ENCODE assay signal across 13 cellular contexts in genomic region chr6:139763468-139764214, GRCh38.
A peak's percentile ranks its signal among the peaks of the same experiment; 100 is the strongest.
DNase-seq lines count a peak whose midpoint lies in the region; ATAC-seq and TF ChIP-seq lines count a peak whose summit lies in the region.
"Had no signal": no experiment of that assay in that cellular context is flagged by ENCODE, and none has a peak within 500 bp of the region (broad histone marks: within the 10 kb centered on the region; RNA-seq: fewer than 3 reads in every experiment).

No MANE protein-coding gene starts in this region.

- no peak for ATAC-seq in Right ventricle myocardium superior (ENCODE audit: poor library complexity)

- peaks cover 72% of the 10 kb centered on the region for H3K4me1 Mint-ChIP-seq in mesothelial cell of epicardium

- H3K36me3 ChIP-seq in right atrium auricular region (no peaks in the 10 kb centered on the region), uterus (no peaks in the 10 kb centered on the region)
- H3K36me3 ChIP-seq: HAP-1 had no signal

- H3K36me3 Mint-ChIP-seq in mesothelial cell of epicardium: no peaks in the 10 kb centered on the region
- H3K36me3 Mint-ChIP-seq: natural killer cell treated with Interleukin-12 subunit alpha and Interleukin-12 subunit beta and Interleukin-15 and Interleukin-18, amount 100 ng/mL, for 72 hours had no signal

- H3K4me1 ChIP-seq in right atrium auricular region: peaks cover 0 to 26% of the 10 kb centered on the region in 2 donors
- peaks cover 0 to 18% of the 10 kb centered on the region in 2 donors for H3K4me1 ChIP-seq in uterus

- TF ChIP-seq CTCF in right atrium auricular region (IDR thresholded peaks at IDR 0.05) (no peak), mesothelial cell of epicardium (IDR thresholded peaks at IDR 0.05; ENCODE audit: unreplicated experiment) (no peak), uterus (IDR thresholded peaks at IDR 0.05) (no peak)

- H3K4me3 ChIP-seq in right atrium auricular region (no peak overlapping the region), uterus (no peak overlapping the region)
- H3K4me3 ChIP-seq: HAP-1 had no signal

- DNase-seq in right atrium auricular region (ENCODE audit: low spot score) (no peak), Right ventricle myocardium superior (no peak), mesothelial cell of epicardium (ENCODE audit: low spot score in 2 of 2, unreplicated experiment in 2 of 2) (no peak), uterus (no peak), GF-D8 (lab: John Stamatoyannopoulos, UW) (no peak), HuH-7 (ENCODE audit: low spot score) (no peak)
- no peak for DNase-seq in stimulated activated CD4-positive, alpha-beta T cell treated with anti-CD3 and anti-CD28 coated beads, Interleukin-2, amount 100 ng/mL, for 24 hours
- DNase-seq: activated CD8-positive, alpha-beta memory T cell treated with anti-CD3 and anti-CD28 coated beads, Interleukin-2, amount 50 U/mL, for 4 hours; SHP77 had no signal

- no peak overlapping the region for H3K4me3 Mint-ChIP-seq in mesothelial cell of epicardium

- H3K27ac Mint-ChIP-seq in mesothelial cell of epicardium: peak overlapping the region; percentile 3

- H3K9me3 Mint-ChIP-seq in mesothelial cell of epicardium: no peaks in the 10 kb centered on the region
- H3K9me3 Mint-ChIP-seq: natural killer cell treated with Interleukin-12 subunit alpha and Interleukin-12 subunit beta and Interleukin-15 and Interleukin-18, amount 100 ng/mL, for 72 hours had no signal

- peak overlapping the region; percentile 81 to 93 for H3K27ac ChIP-seq in right atrium auricular region
- peak overlapping the region; percentile 6 for H3K27ac ChIP-seq in angular gyrus (ENCODE audit: low read depth, low read length)
- peak overlapping the region; percentile 83 to 96 for H3K27ac ChIP-seq in uterus
- H3K27ac ChIP-seq: C4-2B had no signal

- intact Hi-C loops in Right ventricle myocardium superior (cut with DNase I) (no loop called here), uterus (cut with DNase I; ENCODE audit: low total_unique reads) (no loop called here)

- H3K9me3 ChIP-seq in right atrium auricular region (no peaks in the 10 kb centered on the region), uterus (no peaks in the 10 kb centered on the region)
- H3K9me3 ChIP-seq: HAP-1 had no signal

- TF ChIP-seq POLR2A in uterus (IDR thresholded peaks at IDR 0.05): no peak

- H3K27me3 ChIP-seq in right atrium auricular region (no peaks in the 10 kb centered on the region), uterus (no peaks in the 10 kb centered on the region)

- no peaks in the 10 kb centered on the region for H3K27me3 Mint-ChIP-seq in mesothelial cell of epicardium (ENCODE audit: low read depth)

Comparison
In these comparisons a context has a peak if more than half of its experiments do, and no peak if none do; other contexts are left out.
1. H3K27ac ChIP-seq: peak in every context shown above with its lines; median percentile 90 in uterus; 87 in right atrium auricular region; 6 in angular gyrus.